In the genomic region with DNA sequence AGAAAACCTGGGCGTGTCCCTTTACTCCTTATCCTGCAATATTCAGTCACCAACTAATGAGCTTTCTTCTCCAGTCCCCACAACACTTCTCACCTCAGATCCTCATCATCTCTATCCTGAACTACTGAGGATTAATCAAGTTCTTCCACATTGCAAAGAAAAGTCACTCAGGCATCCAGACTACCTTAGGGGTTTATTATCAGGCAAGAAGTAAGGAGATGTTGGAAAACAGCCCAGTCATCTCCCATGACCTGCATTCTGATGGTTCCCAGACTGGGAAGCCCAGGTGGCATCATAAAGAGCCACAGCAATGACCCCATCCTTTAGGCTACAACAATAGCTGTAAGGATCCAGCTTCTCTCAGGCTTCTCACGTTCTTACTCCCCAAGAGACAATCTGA, we compare ENCODE assay signal across 31 cellular contexts.
"Had no signal": no experiment of that assay in that cellular context is flagged by ENCODE, and none has a peak within 500 bp of the region (broad histone marks: within the 10 kb centered on the region; RNA-seq: fewer than 3 reads in every experiment).

No MANE protein-coding gene starts in this region.

- H3K9me3 Mint-ChIP-seq: activated CD4-positive, alpha-beta memory T cell treated with anti-CD3 and anti-CD28 coated beads, Interleukin-2, amount 10 ng/mL, durations not matched to agents 7 days and 5 days; activated naive CD4-positive, alpha-beta T cell treated with anti-CD3 and anti-CD28 coated beads, Interleukin-2, amount 10 ng/mL, durations not matched to agents 7 days and 5 days; activated naive CD8-positive, alpha-beta T cell treated with anti-CD3 and anti-CD28 coated beads, Interleukin-2, amount 50 U/mL, for 24 hours; T-helper 2 cell treated with Interferon-gamma antibody and Interleukin-4, amounts not matched to agents 5 μg/mL and 100 μg/mL, for 36 hours had no signal

- H3K36me3 Mint-ChIP-seq: activated CD8-positive, alpha-beta memory T cell treated with anti-CD3 and anti-CD28 coated beads, Interleukin-2, amount 10 ng/mL, durations not matched to agents 7 days and 5 days; activated naive CD4-positive, alpha-beta T cell treated with anti-CD3 and anti-CD28 coated beads, Interleukin-2, amount 10 ng/mL, durations not matched to agents 7 days and 5 days; activated naive CD8-positive, alpha-beta T cell had no signal

- ATAC-seq: activated CD4-positive, alpha-beta T cell treated with anti-CD3 and anti-CD28 coated beads for 36 hours; activated CD4-positive, CD25-positive, alpha-beta regulatory T cell treated with anti-CD3 and anti-CD28 coated beads, Interleukin-2, amount 50 U/mL, for 24 hours; activated CD8-positive, alpha-beta memory T cell treated with anti-CD3 and anti-CD28 coated beads, Interleukin-2, amount 10 ng/mL, durations not matched to agents 7 days and 5 days; activated naive CD8-positive, alpha-beta T cell treated with anti-CD3 and anti-CD28 coated beads, Interleukin-2, amount 50 U/mL, for 24 hours had no signal

- H3K4me3 Mint-ChIP-seq: activated CD4-positive, alpha-beta memory T cell treated with anti-CD3 and anti-CD28 coated beads, Interleukin-2, amount 10 ng/mL, durations not matched to agents 7 days and 5 days; activated CD4-positive, alpha-beta T cell treated with anti-CD3 and anti-CD28 coated beads for 36 hours; activated CD8-positive, alpha-beta memory T cell treated with anti-CD3 and anti-CD28 coated beads, Interleukin-2, amount 10 ng/mL, durations not matched to agents 7 days and 5 days; activated naive CD4-positive, alpha-beta T cell treated with anti-CD3 and anti-CD28 coated beads, Interleukin-2, amount 10 ng/mL, durations not matched to agents 7 days and 5 days; activated naive CD8-positive, alpha-beta T cell; activated naive CD8-positive, alpha-beta T cell treated with anti-CD3 and anti-CD28 coated beads, Interleukin-2, amount 50 U/mL, for 24 hours; T-helper 2 cell treated with Interferon-gamma antibody and Interleukin-4, amounts not matched to agents 5 μg/mL and 100 μg/mL, for 36 hours had no signal

- H3K27me3 Mint-ChIP-seq: activated CD4-positive, alpha-beta memory T cell treated with anti-CD3 and anti-CD28 coated beads, Interleukin-2, amount 10 ng/mL, durations not matched to agents 7 days and 5 days; activated CD4-positive, alpha-beta T cell treated with anti-CD3 and anti-CD28 coated beads for 36 hours; activated CD8-positive, alpha-beta memory T cell treated with anti-CD3 and anti-CD28 coated beads, Interleukin-2, amount 10 ng/mL, durations not matched to agents 7 days and 5 days; activated naive CD4-positive, alpha-beta T cell treated with anti-CD3 and anti-CD28 coated beads, Interleukin-2, amount 10 ng/mL, durations not matched to agents 7 days and 5 days; activated naive CD8-positive, alpha-beta T cell; activated naive CD8-positive, alpha-beta T cell treated with anti-CD3 and anti-CD28 coated beads, Interleukin-2, amount 50 U/mL, for 24 hours had no signal

- H3K27ac Mint-ChIP-seq: activated CD4-positive, alpha-beta memory T cell treated with anti-CD3 and anti-CD28 coated beads, Interleukin-2, amount 10 ng/mL, durations not matched to agents 7 days and 5 days; activated CD4-positive, alpha-beta T cell treated with anti-CD3 and anti-CD28 coated beads for 36 hours; activated CD8-positive, alpha-beta memory T cell treated with anti-CD3 and anti-CD28 coated beads, Interleukin-2, amount 10 ng/mL, durations not matched to agents 7 days and 5 days; activated naive CD4-positive, alpha-beta T cell treated with anti-CD3 and anti-CD28 coated beads, Interleukin-2, amount 10 ng/mL, durations not matched to agents 7 days and 5 days; activated naive CD8-positive, alpha-beta T cell; activated naive CD8-positive, alpha-beta T cell treated with anti-CD3 and anti-CD28 coated beads, Interleukin-2, amount 50 U/mL, for 24 hours; T-helper 2 cell treated with Interferon-gamma antibody and Interleukin-4, amounts not matched to agents 5 μg/mL and 100 μg/mL, for 36 hours had no signal

- DNase-seq: activated CD4-positive, alpha-beta memory T cell treated with anti-CD3 and anti-CD28 coated beads, Interleukin-2, amount 10 ng/mL, durations not matched to agents 7 days and 5 days; activated CD4-positive, alpha-beta T cell treated with anti-CD3 and anti-CD28 coated beads for 36 hours; activated CD4-positive, alpha-beta T cell treated with anti-CD3 and anti-CD28 coated beads, Interleukin-2, amount 50 U/mL, for 1 hour; activated CD8-positive, alpha-beta memory T cell treated with anti-CD3 and anti-CD28 coated beads for 24 hours; activated CD8-positive, alpha-beta memory T cell treated with anti-CD3 and anti-CD28 coated beads, Interleukin-2, amount 10 ng/mL, durations not matched to agents 7 days and 5 days; activated CD8-positive, alpha-beta memory T cell treated with anti-CD3 and anti-CD28 coated beads, Interleukin-2, amount 50 U/mL, for 48 hours; activated effector memory CD4-positive, alpha-beta T cell treated with Interleukin-2 at 50 U/mL for 16 hours; activated naive CD4-positive, alpha-beta T cell treated with anti-CD3 and anti-CD28 coated beads, Interleukin-2, amount 10 ng/mL, durations not matched to agents 7 days and 5 days; activated naive CD8-positive, alpha-beta T cell treated with anti-CD3 and anti-CD28 coated beads, Interleukin-2, amount 50 U/mL, for 24 hours; activated T-cell treated with anti-CD3 and anti-CD28 coated beads, Interleukin-2, amount 50 U/mL, for 48 hours; brain microvascular endothelial cell; central memory CD4-positive, alpha-beta T cell; Kasumi-1; KG1; MG63; NCI-H1048; NCI-H1105 treated with DMSO at 0.1 percent for 48 hours; NCI-H1436 treated with DMSO at 0.1 percent for 48 hours; NCI-H187 treated with DMSO at 0.1 percent for 48 hours; NCI-H2081; NCI-H2171 treated with DMSO at 0.1 percent for 48 hours; NCI-H2227 treated with DMSO at 0.1 percent for 48 hours; NCI-H510A treated with DMSO at 0.1 percent for 48 hours; NCI-H526 treated with DMSO at 0.1 percent for 48 hours; NCI-H82; OCI-M1; SHP77; SJCRH30 had no signal
